Comparison of ENCODE assay signal across 15 cellular contexts in the genomic region with DNA sequence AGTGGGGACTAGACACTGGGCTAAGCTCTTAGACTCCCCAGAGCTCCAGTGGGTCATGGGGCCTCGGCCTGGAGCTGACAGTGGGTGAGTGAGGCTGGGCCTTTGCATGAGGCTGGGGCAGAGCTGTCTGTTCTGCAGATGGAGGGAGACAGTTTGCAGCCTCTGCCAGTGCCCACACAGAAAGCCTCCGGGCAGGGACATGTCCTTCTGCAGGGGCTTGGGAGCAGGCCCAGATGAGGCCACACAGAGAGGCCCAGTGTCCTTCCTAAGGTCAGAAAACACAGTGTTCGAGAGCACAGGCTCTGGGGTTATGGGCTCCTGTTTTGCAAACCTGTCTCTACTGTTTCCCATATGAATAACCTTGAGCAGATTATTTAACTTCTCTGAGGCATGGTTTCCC. TPM values are rescaled to one million over a fixed set of nuclear protein-coding genes. Genes with fewer than 3 reads are reported as not detected.
DNase-seq lines count a peak whose midpoint lies in the region; ATAC-seq and TF ChIP-seq lines count a peak whose summit lies in the region.
"Had no signal": no experiment of that assay in that cellular context is flagged by ENCODE, and none has a peak within 500 bp of the region (broad histone marks: within the 10 kb centered on the region; RNA-seq: fewer than 3 reads in every experiment).

No MANE protein-coding gene starts in this region.

- dilution Hi-C loops in IMR-90 (cut with HindIII; ENCODE audit: low sequenced_read_pairs, unreplicated experiment) = no loop called here

- TF ChIP-seq CTCF in IMR-90 (conservative IDR thresholded peaks at IDR 0.05; ENCODE audit: low read depth, low read length) (no peak), neural crest cell (conservative IDR thresholded peaks at IDR 0.05) (no peak)

- H2BK20ac ChIP-seq in IMR-90 (ENCODE audit: low read depth, low read length) = no peak overlapping the region

- H4K20me1 ChIP-seq in IMR-90 (ENCODE audit: insufficient read depth, low read length) = no peaks in the 10 kb centered on the region

- peak overlapping the region; percentile 10 for H2AFZ ChIP-seq in IMR-90 (replicated peaks; ENCODE audit: low read length, poor library complexity)

- no peaks in the 10 kb centered on the region for H3K9me3 Mint-ChIP-seq in neural crest cell
- H3K9me3 Mint-ChIP-seq in activated T-cell treated with anti-CD3 and anti-CD28 coated beads, Interleukin-2, amount 50 U/mL, for 4 hours = no peaks in the 10 kb centered on the region
- H3K9me3 Mint-ChIP-seq: CD14-positive monocyte had no signal

- no peak overlapping the region for H2BK15ac ChIP-seq in IMR-90 (ENCODE audit: low read depth, low read length)

- H3K36me3 Mint-ChIP-seq in neural crest cell (ENCODE audit: low read depth) = no peaks in the 10 kb centered on the region
- peaks cover 5% of the 10 kb centered on the region for H3K36me3 Mint-ChIP-seq in activated T-cell treated with anti-CD3 and anti-CD28 coated beads, Interleukin-2, amount 50 U/mL, for 4 hours (ENCODE audit: insufficient read depth)
- H3K36me3 Mint-ChIP-seq: CD14-positive monocyte had no signal

- no peak overlapping the region for H3K4ac ChIP-seq in IMR-90 (ENCODE audit: low read depth, low read length)

- H3K79me1 ChIP-seq in IMR-90 (ENCODE audit: low read depth in 1 of 2, low read length in 2 of 2) = no peaks in the 10 kb centered on the region

- no peaks in the 10 kb centered on the region for H3K27me3 Mint-ChIP-seq in neural crest cell (ENCODE audit: low read depth)
- no peaks in the 10 kb centered on the region for H3K27me3 Mint-ChIP-seq in activated T-cell treated with anti-CD3 and anti-CD28 coated beads, Interleukin-2, amount 50 U/mL, for 4 hours (ENCODE audit: low read depth)
- H3K27me3 Mint-ChIP-seq: CD4-positive, alpha-beta memory T cell had no signal

- no peak overlapping the region for H4K5ac ChIP-seq in IMR-90 (ENCODE audit: low read depth, low read length)

- no CpG with 5 or more reads among the region's 3 CpGs for WGBS in IMR-90 (ENCODE audit: extremely low coverage in 2 of 2, insufficient read length in 1 of 2), 2 experiments

- no peak overlapping the region for H4K8ac ChIP-seq in IMR-90 (ENCODE audit: low read depth in 2 of 2, low read length in 2 of 2)

- H2BK5ac ChIP-seq in IMR-90 (ENCODE audit: low read depth, low read length, poor library complexity, severe bottlenecking) = no peak overlapping the region

- H2BK120ac ChIP-seq in IMR-90 (ENCODE audit: low read depth, low read length) = no peak overlapping the region

- H3K4me3 Mint-ChIP-seq in neural crest cell = no peak overlapping the region
- H3K4me3 Mint-ChIP-seq in activated T-cell treated with anti-CD3 and anti-CD28 coated beads, Interleukin-2, amount 50 U/mL, for 4 hours = no peak overlapping the region
- H3K4me3 Mint-ChIP-seq: CD14-positive monocyte; CD4-positive, alpha-beta memory T cell had no signal

- intact Hi-C loops in IMR-90 (cut with micrococcal nuclease) = no loop called here

- H3K14ac ChIP-seq in IMR-90 (replicated peaks; ENCODE audit: low read depth, low read length) = no peak overlapping the region

- H3K18ac ChIP-seq in IMR-90 (ENCODE audit: low read depth, low read length) = no peak overlapping the region

- TF ChIP-seq RAD21 in IMR-90 (IDR thresholded peaks at IDR 0.05; ENCODE audit: low read length) = no peak

- BruUV-seq in IMR-90 (replicated peaks; lab: Mats Ljungman, UMichigan) = no TSS peak

- CTCF ChIA-PET in IMR-90 (lab: Yijun Ruan, JAX) = no interaction called here

- ATAC-seq in IMR-90 (ENCODE audit: low read depth) = no peak
- no peak for ATAC-seq in activated T-cell treated with anti-CD3 and anti-CD28 coated beads, Interleukin-2, amount 50 U/mL, for 4 hours
- ATAC-seq: A549 had no signal

- no peak overlapping the region for H2AK5ac ChIP-seq in IMR-90 (ENCODE audit: low read depth, low read length)

- H3K27me3 ChIP-seq in IMR-90 (ENCODE audit: control insufficient read depth, insufficient read depth, low read length) = peaks cover 27% of the 10 kb centered on the region

- no peak overlapping the region for H3K4me3 ChIP-seq in IMR-90 (ENCODE audit: insufficient read depth, low read depth, low read length)
- H3K4me3 ChIP-seq: A549 had no signal

- peak overlapping the region; percentile 19 for H3K27ac Mint-ChIP-seq in neural crest cell (ENCODE audit: unreplicated experiment)

- H3K4me1 Mint-ChIP-seq in neural crest cell = no peaks in the 10 kb centered on the region
- H3K4me1 Mint-ChIP-seq in activated T-cell treated with anti-CD3 and anti-CD28 coated beads, Interleukin-2, amount 50 U/mL, for 4 hours (ENCODE audit: low read depth) = no peaks in the 10 kb centered on the region
- H3K4me1 Mint-ChIP-seq: CD4-positive, alpha-beta memory T cell had no signal

- POLR2A ChIA-PET in IMR-90 (lab: Charles Lee; ENCODE audit: unreplicated experiment) = no interaction called here

- H3K56ac ChIP-seq in IMR-90 (ENCODE audit: extremely low read depth, insufficient read depth, low read length) = no peak overlapping the region

- in situ Hi-C loops in IMR-90 (cut with MboI; ENCODE audit: low sequenced_read_pairs) = no loop called here

- no peaks in the 10 kb centered on the region for H3K4me1 ChIP-seq in IMR-90 (ENCODE audit: control insufficient read depth, insufficient read depth, low read length)
- H3K4me1 ChIP-seq: A549 had no signal

- no peak overlapping the region for H2AK9ac ChIP-seq in IMR-90 (replicated peaks; ENCODE audit: low read depth, low read length, poor library complexity)

- H3K27ac ChIP-seq in IMR-90 (ENCODE audit: insufficient read depth, low read length) = no peak overlapping the region
- H3K27ac ChIP-seq in substantia nigra (ENCODE audit: low read depth, low read length, poor library complexity, severe bottlenecking) = no peak overlapping the region
- H3K27ac ChIP-seq: A549 had no signal

- H3K9me1 ChIP-seq in IMR-90 (ENCODE audit: insufficient read depth, low read length) = no peaks in the 10 kb centered on the region

- TF ChIP-seq POLR2A in IMR-90 (IDR thresholded peaks at IDR 0.05; ENCODE audit: low read depth, low read length) = no peak

- H3K4me2 ChIP-seq in IMR-90 (ENCODE audit: low read depth, low read length) = no peak overlapping the region
- H3K4me2 ChIP-seq: A549 had no signal

- no peaks in the 10 kb centered on the region for H3K9me3 ChIP-seq in IMR-90 (ENCODE audit: control insufficient read depth, insufficient read depth, low read length)
- H3K9me3 ChIP-seq: A549 had no signal

- H3K9ac ChIP-seq in IMR-90 (ENCODE audit: low read depth, low read length) = no peak overlapping the region

- H3K23ac ChIP-seq in IMR-90 (ENCODE audit: low read depth, low read length) = no peak overlapping the region

- no peak overlapping the region for H4K91ac ChIP-seq in IMR-90 (ENCODE audit: insufficient read depth, low read depth, low read length)

- no peaks in the 10 kb centered on the region for H3K36me3 ChIP-seq in IMR-90 (ENCODE audit: control insufficient read depth, insufficient read depth, low read length)

- DNase-seq in IMR-90 (no peak), ecto neural progenitor cell (ENCODE audit: low spot score) (peak; percentile 35), neural crest cell (ENCODE audit: low read depth, low spot score) (no peak), substantia nigra (lab: John Stamatoyannopoulos, UW) (no peak)
- no peak for DNase-seq in activated T-cell treated with anti-CD3 and anti-CD28 coated beads, Interleukin-2, amount 50 U/mL, for 4 hours
- no peak for DNase-seq in activated CD4-positive, alpha-beta T cell treated with anti-CD3 and anti-CD28 coated beads for 4 hours
- DNase-seq: AML-193; CD4-positive, alpha-beta memory T cell; DMS153; DMS79; GDM1; GOT3; HCEC 1CT had no signal

TF ChIP-seq in IMR-90, 13 proteins besides CTCF, POLR2A, EP300 and RAD21:
- TF ChIP-seq SMC3 (IDR thresholded peaks at IDR 0.05; ENCODE audit: low read depth, low read length) (no peak), NFE2L2 (IDR thresholded peaks at IDR 0.05; ENCODE audit: low read depth, low read length) (no peak), MAFK (IDR thresholded peaks at IDR 0.05; ENCODE audit: low read depth, low read length) (no peak), CHD1 (IDR thresholded peaks at IDR 0.05; ENCODE audit: low read depth, low read length) (no peak), BHLHE40 (IDR thresholded peaks at IDR 0.05; ENCODE audit: low read depth, low read length) (no peak), MAZ (IDR thresholded peaks at IDR 0.05; ENCODE audit: borderline replicate concordance, low read depth, low read length) (no peak)
- TF ChIP-seq, protein P1, sequence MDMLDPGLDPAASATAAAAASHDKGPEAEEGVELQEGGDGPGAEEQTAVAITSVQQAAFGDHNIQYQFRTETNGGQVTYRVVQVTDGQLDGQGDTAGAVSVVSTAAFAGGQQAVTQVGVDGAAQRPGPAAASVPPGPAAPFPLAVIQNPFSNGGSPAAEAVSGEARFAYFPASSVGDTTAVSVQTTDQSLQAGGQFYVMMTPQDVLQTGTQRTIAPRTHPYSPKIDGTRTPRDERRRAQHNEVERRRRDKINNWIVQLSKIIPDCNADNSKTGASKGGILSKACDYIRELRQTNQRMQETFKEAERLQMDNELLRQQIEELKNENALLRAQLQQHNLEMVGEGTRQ (IDR thresholded peaks at IDR 0.05; ENCODE audit: low read depth, low read length) = no peak
- TF ChIP-seq, protein P2, sequence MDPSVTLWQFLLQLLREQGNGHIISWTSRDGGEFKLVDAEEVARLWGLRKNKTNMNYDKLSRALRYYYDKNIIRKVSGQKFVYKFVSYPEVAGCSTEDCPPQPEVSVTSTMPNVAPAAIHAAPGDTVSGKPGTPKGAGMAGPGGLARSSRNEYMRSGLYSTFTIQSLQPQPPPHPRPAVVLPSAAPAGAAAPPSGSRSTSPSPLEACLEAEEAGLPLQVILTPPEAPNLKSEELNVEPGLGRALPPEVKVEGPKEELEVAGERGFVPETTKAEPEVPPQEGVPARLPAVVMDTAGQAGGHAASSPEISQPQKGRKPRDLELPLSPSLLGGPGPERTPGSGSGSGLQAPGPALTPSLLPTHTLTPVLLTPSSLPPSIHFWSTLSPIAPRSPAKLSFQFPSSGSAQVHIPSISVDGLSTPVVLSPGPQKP (IDR thresholded peaks at IDR 0.05; ENCODE audit: borderline replicate concordance, low read depth, low read length) = no peak

RNA-seq across cellular contexts. Expression of gene HK1, which starts 25.1 kb away (rescaled TPM):
- total RNA-seq in IMR-90 (2012; rRNA removed) (90.5 and 107 TPM in 2 replicates), neural crest cell (88.8 and 93.2 TPM in 2 replicates)
- 47.7 and 53.7 TPM in 2 replicates for polyA plus RNA-seq in IMR-90 (2012; rRNA removed)
- 31.0 and 34.7 TPM in 2 replicates for polyA plus RNA-seq in IMR-90 (2012; cell fraction: cytosol; rRNA removed)
- 30.4 and 36.1 TPM in 2 replicates for polyA plus RNA-seq in IMR-90 (2012; cell fraction: nucleus; rRNA removed; ENCODE audit: low replicate concordance)
- total RNA-seq in activated T-cell treated with anti-CD3 and anti-CD28 coated beads, Interleukin-2, amount 50 U/mL, for 4 hours = 100 to 1,000 TPM; 147 to 169 (median 165) TPM

RNA-seq across cellular contexts. Expression of gene HKDC1, which starts 33.0 kb away (rescaled TPM):
- under 0.01 TPM in 1 of 2 replicates, not detected in the other for total RNA-seq in IMR-90 (2012; rRNA removed)
- polyA plus RNA-seq in IMR-90 (2012; rRNA removed) = 0.03 and 0.07 TPM in 2 replicates
- polyA plus RNA-seq in IMR-90 (2012; cell fraction: cytosol; rRNA removed) = 0.12 TPM in 1 of 2 replicates, not detected in the other
- 0.10 and 0.11 TPM in 2 replicates for polyA plus RNA-seq in IMR-90 (2012; cell fraction: nucleus; rRNA removed; ENCODE audit: low replicate concordance)
- not detected in 2 replicates for total RNA-seq in neural crest cell
- under 1 TPM in 2 of 3 donors, not detected in 1; 0.05 to 0.54 TPM for total RNA-seq in activated T-cell treated with anti-CD3 and anti-CD28 coated beads, Interleukin-2, amount 50 U/mL, for 4 hours
- polyA plus RNA-seq: CD14-positive monocyte had no signal
